Comparison of ENCODE assay signal across 8 cellular contexts in genomic region chr17:4903051-4903818, GRCh38. TPM values are rescaled to one million over a fixed set of nuclear protein-coding genes. Genes with fewer than 3 reads are reported as not detected.
DNase-seq lines count a peak whose midpoint lies in the region; ATAC-seq, FAIRE-seq and TF ChIP-seq lines count a peak whose summit lies in the region.

TSS of gene CHRNE (minus strand) at chr17:4903098. CDS start at chr17:4903063, 35 bp downstream.

- H4K20me1 ChIP-seq in GM12878 (ENCODE audit: control insufficient read depth, insufficient read depth): no peaks in the 10 kb centered on the region

- H2AFZ ChIP-seq in GM12878 (ENCODE audit: control insufficient read depth, low read depth, low read length): no peak within 1 kb of the TSS; the same call in 1 of the 2 replicates

- H3K36me3 ChIP-seq in GM12878 (ENCODE audit: control insufficient read depth in 2 of 2, insufficient read depth in 2 of 2, low read length in 1 of 2): no peaks in the 10 kb centered on the region
- no peaks in the 10 kb centered on the region for H3K36me3 ChIP-seq in spleen

- peak; percentile 73 to 81 (median 77) for TF ChIP-seq CTCF in GM12878 (IDR thresholded peaks at IDR 0.05 in 2 of 3, conservative IDR thresholded peaks at IDR 0.05 in 1 of 3; ENCODE audit: control insufficient read depth in 2 of 3, extremely low read depth in 1 of 3, insufficient read depth in 1 of 3, low read depth in 3 of 3, low read length in 3 of 3)
- TF ChIP-seq CTCF in spleen (IDR thresholded peaks at IDR 0.05 in 8 of 11, conservative IDR thresholded peaks at IDR 0.05 in 3 of 11): peak; percentile 64 to 92 (median 83)

- intact Hi-C loops in GM12878 (cut with micrococcal nuclease; ENCODE audit: unreplicated experiment) (loop anchor here (5.0 kb wide), 1 partner anchor 171 kb away; the partner anchor contains the start of gene MED11), spleen (cut with DNase I; ENCODE audit: low total_unique reads) (no loop called here)

- peak; percentile 51 for TF ChIP-seq RAD21 in GM12878 (IDR thresholded peaks at IDR 0.05; ENCODE audit: insufficient read depth, low read depth, low read length)

- SMC1A ChIA-PET in GM12878 (lab: Charles Lee; ENCODE audit: uncharacterized antibody, unreplicated experiment): interaction anchor here (0.6 to 1.6 kb wide), 10 partner anchors 13 to 336 kb away, joined by 3 to 4 read pairs (median 4); partner anchors contain the start of genes ARRB2, RNF167 and SLC25A11

- H3K79me2 ChIP-seq in GM12878 (ENCODE audit: control insufficient read depth, insufficient read depth, low read length): no peaks in the 10 kb centered on the region

- H3K27me3 ChIP-seq in GM12878 (replicated peaks in 1 of 2; ENCODE audit: control insufficient read depth in 2 of 2, insufficient read depth in 2 of 2, low read length in 1 of 2) (no peaks in the 10 kb centered on the region; a peak in 2 of 4 replicates), spleen (replicated peaks in 1 of 7) (peaks cover 0 to 43% (median 0%) of the 10 kb centered on the region in 7 donors)

- DNase-seq in NCI-H1436 (lab: John Stamatoyannopoulos, UW) (peak; percentile 81), NCI-H1436 treated with DMSO at 0.1 percent for 48 hours (lab: John Stamatoyannopoulos, UW) (no peak), NCI-H2029 treated with DMSO at 0.1 percent for 48 hours (lab: John Stamatoyannopoulos, UW) (peak; percentile 43), UCSD-AML1 (lab: John Stamatoyannopoulos, UW; ENCODE audit: unreplicated experiment) (peak; percentile 39), GM12878 (ENCODE audit: low read depth, low spot score) (peak; percentile 37), iPS-NIHi11 (ENCODE audit: low spot score) (peak; percentile 68), spleen (peak; percentile 82)

- peak; percentile 91 for FAIRE-seq in GM12878 (lab: Jason Lieb, UNC)

- WGBS in GM12878 (ENCODE audit: insufficient coverage, insufficient replicate concordance, low lambda C conversion rate, missing lambda C conversion rate): 0% methylated on average over 10 of the region's 10 CpGs
- 7 to 10% (median 9%) methylated on average over 8 to 10 of the region's 10 CpGs for WGBS in spleen, 5 donors

- no peak for TF ChIP-seq POLR2A in GM12878 (IDR thresholded peaks at IDR 0.05; ENCODE audit: low read depth, low read length)
- TF ChIP-seq POLR2A in spleen (IDR thresholded peaks at IDR 0.05): no peak

- peak within 1 kb of the TSS; percentile 36; the same call in 1 of the 2 replicates for H3K4me2 ChIP-seq in GM12878 (ENCODE audit: control insufficient read depth, insufficient read depth)

- CTCF ChIA-PET in GM12878 (lab: Yijun Ruan, JAX): interaction anchor here (0.6 to 3.0 kb wide), 24 partner anchors 10 to 467 kb away, joined by 3 to 11 read pairs (median 4); partner anchors contain the start of genes ARRB2 and SPAG7

- peaks cover 20% of the 10 kb centered on the region for H3K4me1 ChIP-seq in GM12878 (ENCODE audit: control insufficient read depth, insufficient read depth, low read length)
- peaks cover 34 to 60% (median 51%) of the 10 kb centered on the region in 6 donors for H3K4me1 ChIP-seq in spleen

- POLR2A ChIA-PET in GM12878 (lab: Charles Lee): interaction anchor here (1.4 kb wide), 1 partner anchor 35 kb away, joined by 3 read pairs; no protein-coding TSS in a partner anchor

- H3K9me3 ChIP-seq in GM12878 (replicated peaks; ENCODE audit: control insufficient read depth, insufficient read depth, low read length): no peaks in the 10 kb centered on the region; the same call in 2 of the 3 replicates
- H3K9me3 ChIP-seq in spleen: no peaks in the 10 kb centered on the region

- H3K4me3 ChIP-seq in GM12878 (no peak within 1 kb of the TSS), spleen (peak within 1 kb of the TSS in 3 of 8 donors; percentile 56 to 81 (median 59))

- in situ Hi-C loops in GM12878 (cut with MboI): no loop called here

- BruUV-seq in GM12878 (replicated peaks; lab: Mats Ljungman, UMichigan): no TSS peak

- no peak for TF ChIP-seq EP300 in GM12878 (IDR thresholded peaks at IDR 0.05; ENCODE audit: borderline replicate concordance in 1 of 2, control insufficient read depth in 1 of 2, low read depth in 2 of 2, low read length in 2 of 2)

- H3K27ac ChIP-seq in GM12878 (ENCODE audit: control insufficient read depth, insufficient read depth) (no peak within 1 kb of the TSS), spleen (peak within 1 kb of the TSS in 7 of 8 donors; percentile 47 to 79 (median 74))

- ATAC-seq in GM12878: peak; percentile 80
- ATAC-seq in GM18907 (IDR thresholded peaks at IDR 0.05; ENCODE audit: unreplicated experiment): no peak

- RAD21 ChIA-PET in GM12878 (lab: Charles Lee; ENCODE audit: unreplicated experiment): interaction anchor here (0.9 to 1.3 kb wide), 3 partner anchors 37 to 194 kb away, joined by 3 to 4 read pairs (median 3); partner anchors contain the start of genes PFN1, RNF167 and SLC25A11

- H3K9ac ChIP-seq in GM12878 (ENCODE audit: control insufficient read depth, insufficient read depth, low read length): no peak within 1 kb of the TSS

TF ChIP-seq in GM12878, 131 proteins besides CTCF, POLR2A, EP300 and RAD21:
- 0 out of 2 replicates have a peak, but pooled peaks have one; percentile 55 for TF ChIP-seq SMARCA5 (IDR thresholded peaks at IDR 0.05)
- 0 out of 4 replicates have a peak, but pooled peaks of 1 of the 2 experiments have one; percentile 14 for TF ChIP-seq IKZF2 (IDR thresholded peaks at IDR 0.05)
- no peak for TF ChIP-seq ZNF384 (IDR thresholded peaks at IDR 0.05; ENCODE audit: borderline replicate concordance, low read depth, low read length)
- peak; percentile 46; the same call in 1 of the 2 replicates for TF ChIP-seq SMC3 (IDR thresholded peaks at IDR 0.05; ENCODE audit: borderline replicate concordance, low read length)
- 0 out of 2 replicates have a peak, but pooled peaks have one; percentile 32 for TF ChIP-seq IKZF1 (conservative IDR thresholded peaks at IDR 0.05)
- peak; percentile 54 to 67; a peak in 2 of 4 replicates for TF ChIP-seq BHLHE40 (IDR thresholded peaks at IDR 0.05; ENCODE audit: borderline replicate concordance in 1 of 2, low read depth in 2 of 2, low read length in 1 of 2)
- no peak for TF ChIP-seq KAT2A (conservative IDR thresholded peaks at IDR 0.05; ENCODE audit: control insufficient read depth, low read depth, low read length)
- no peak for TF ChIP-seq SIX5 (IDR thresholded peaks at IDR 0.05; ENCODE audit: low read depth, low read length, severe bottlenecking)
- TF ChIP-seq RUNX3 (IDR thresholded peaks at IDR 0.05; ENCODE audit: low read length): peak; percentile 29; the same call in 1 of the 2 replicates
- peak; percentile 45; the same call in 1 of the 2 replicates for TF ChIP-seq GATAD2B (conservative IDR thresholded peaks at IDR 0.05; ENCODE audit: low read depth)
- peak; percentile 68; the same call in 1 of the 2 replicates for TF ChIP-seq RB1 (IDR thresholded peaks at IDR 0.05; ENCODE audit: borderline replicate concordance)

RNA-seq across cellular contexts. Expression of gene CHRNE, which starts in this region (rescaled TPM):
- total RNA-seq in GM12878 (2013; cell fraction: nucleolus; rRNA removed): 0.33 TPM in 1 of 2 replicates, not detected in the other
- 0.11 TPM in 1 of 2 replicates, not detected in the other for total RNA-seq in GM12878 (2014; rRNA removed)
- not detected in 2 replicates for total RNA-seq in GM12878 (2014; rRNA removed; fragmentation: Illumina TruSeq; extraction: Trizol)
- 0.08 and 0.10 TPM in 2 replicates for total RNA-seq in GM12878 (2021)
- 0.10 TPM for polyA plus RNA-seq in GM12878 (2011; ENCODE audit: low read depth)
- polyA plus RNA-seq in GM12878 (2011; rRNA removed): 0.05 TPM in 1 of 2 replicates, not detected in the other
- polyA plus RNA-seq in GM12878 (2011; cell fraction: cytosol; rRNA removed): 0.03 TPM in 1 of 2 replicates, not detected in the other
- polyA plus RNA-seq in GM12878 (2011; cell fraction: nucleus; rRNA removed): 0.45 and 0.61 TPM in 2 replicates
- 0.10 and 0.15 TPM in 2 replicates for polyA plus RNA-seq in GM12878 (2012)
- not detected in 2 replicates for polyA plus RNA-seq in GM12878 (2014; fragmentation: Illumina TruSeq; extraction: Trizol)
- under 1 TPM in 1 of 2 experiments, not detected in 1; 0.05 TPM for polyA plus RNA-seq in GM12878 (2014; fragmentation: Nextera tagmentation; extraction: Ambion mirVana)
- polyA plus RNA-seq in GM12878 (2014; rRNA removed): 0.22 TPM in 1 of 2 replicates, not detected in the other
- not detected for polyA plus RNA-seq in GM12878 (2016; fragmentation: Nextera tagmentation; extraction: Ambion mirVana)
- polyA minus RNA-seq in GM12878 (2011; rRNA and poly(A)+ RNA removed): not detected in 2 replicates
- not detected in 2 replicates for polyA minus RNA-seq in GM12878 (2011; cell fraction: cytosol; rRNA and poly(A)+ RNA removed)
- polyA minus RNA-seq in GM12878 (2011; cell fraction: nucleus; rRNA and poly(A)+ RNA removed): not detected in 2 replicates
- 1 to 10 TPM in 4 of 7 donors, under 1 TPM in 3; 0.33 to 3.0 (median 1.9) TPM for total RNA-seq in spleen
- 1 to 10 TPM; 1.2 to 1.4 (median 1.3) TPM for polyA plus RNA-seq in spleen

Comparison
In these comparisons a context has a peak if more than half of its experiments do, and no peak if none do; other contexts are left out.
1. Peak in DNase-seq, ATAC-seq and H3K4me2 ChIP-seq in GM12878; RNA of the gene not detected or under 1 TPM.